In the genomic region with DNA sequence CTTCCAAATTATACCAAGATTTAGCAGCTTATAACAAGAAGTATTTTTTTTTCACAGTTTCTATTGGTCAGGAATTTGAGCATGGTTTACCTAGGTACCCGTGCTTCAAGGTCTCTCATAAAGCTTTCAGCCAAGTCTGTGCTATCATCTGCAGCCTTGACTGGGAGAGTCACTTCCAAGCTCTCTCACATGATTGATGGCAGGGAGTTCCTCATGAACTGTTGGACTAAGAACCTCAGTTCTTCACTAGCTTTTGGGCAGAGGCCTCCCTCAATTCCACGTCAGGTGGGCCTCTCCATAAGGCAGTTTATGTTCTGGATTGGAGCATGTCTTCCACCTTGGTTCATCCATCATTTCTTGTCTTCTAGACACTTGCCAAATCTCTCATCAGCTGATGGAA, we compare ENCODE assay signal across 21 cellular contexts.
"Had no signal": no experiment of that assay in that cellular context is flagged by ENCODE, and none has a peak within 500 bp of the region (broad histone marks: within the 10 kb centered on the region; RNA-seq: fewer than 3 reads in every experiment).

No MANE protein-coding gene starts in this region.

- H3K36me3 Mint-ChIP-seq: naive B cell had no signal

- H3K4me2 ChIP-seq: hepatocyte had no signal

- DNase-seq: colonic mucosa; dermis blood vessel endothelial cell; esophagus squamous epithelium; kidney; left cardiac atrium; left ventricle myocardium inferior; mesendoderm; naive B cell; nephron progenitor cell; posterior cingulate gyrus; sigmoid colon; stimulated activated CD4-positive, alpha-beta T cell treated with anti-CD3 and anti-CD28 coated beads, Interleukin-12 subunit alpha, Interleukin-12 subunit beta, amount 100 ng/mL, for 4 hours; stimulated activated naive CD4-positive, alpha-beta T cell; stomach; substantia nigra; transverse colon had no signal

- H3K9me3 Mint-ChIP-seq: naive B cell had no signal

- ATAC-seq: gastroesophageal sphincter, left cardiac atrium had no signal

- H3K36me3 ChIP-seq: colonic mucosa, esophagus squamous epithelium, gastroesophageal sphincter, left ventricle myocardium inferior, sigmoid colon, stomach, thoracic aorta, transverse colon had no signal

- H3K79me2 ChIP-seq: hepatocyte had no signal

- H3K4me1 ChIP-seq: colonic mucosa, esophagus squamous epithelium, gastroesophageal sphincter, left ventricle myocardium inferior, sigmoid colon, stomach, transverse colon had no signal

- H3K27ac Mint-ChIP-seq: naive B cell, nephron progenitor cell had no signal

- H3K9me3 ChIP-seq: colonic mucosa, esophagus squamous epithelium, gastroesophageal sphincter, left ventricle myocardium inferior, sigmoid colon, stomach, thoracic aorta, transverse colon had no signal

- H2AFZ ChIP-seq: hepatocyte had no signal

- H3K4me3 ChIP-seq: colonic mucosa, esophagus squamous epithelium, gastroesophageal sphincter, hepatocyte, lung, sigmoid colon, skin epidermis, stomach, thoracic aorta, transverse colon had no signal

- H3K27ac ChIP-seq: colonic mucosa, esophagus squamous epithelium, gastroesophageal sphincter, hepatocyte, left ventricle myocardium inferior, sigmoid colon, skin epidermis, stomach, thoracic aorta, transverse colon had no signal

- H3K4me1 Mint-ChIP-seq: naive B cell had no signal

- H3K4me3 Mint-ChIP-seq: naive B cell, nephron progenitor cell had no signal

- H3K27me3 ChIP-seq: colonic mucosa, esophagus squamous epithelium, gastroesophageal sphincter, hepatocyte, sigmoid colon, stomach, transverse colon had no signal
